1 cellular context compared by ENCODE assay signal in the genomic region with DNA sequence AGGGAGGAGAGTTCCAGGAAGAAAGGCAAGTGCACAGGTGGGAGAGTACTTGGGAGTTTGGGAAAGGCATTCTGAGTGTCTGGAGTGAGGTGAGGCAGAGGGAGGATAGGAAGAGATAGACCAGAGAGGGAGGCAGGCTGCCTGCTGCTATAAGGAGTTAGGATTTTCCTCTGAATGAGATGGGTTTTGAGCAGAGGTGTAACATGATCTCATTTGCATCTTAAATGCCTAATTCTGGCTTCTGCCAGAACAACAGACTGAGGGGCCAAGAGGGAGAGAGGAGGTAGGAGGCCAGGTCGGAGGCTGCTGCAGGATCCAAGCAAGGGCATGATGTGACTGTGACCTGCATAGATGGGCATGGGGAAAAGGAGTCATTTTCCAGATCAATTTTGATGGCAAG.
TF ChIP-seq lines count a peak whose summit lies in the region.

No MANE protein-coding gene starts in this region.

TF ChIP-seq in GM23338, 12 proteins besides CTCF, POLR2A, EP300 and RAD21 (continued from another document):
- no peak for TF ChIP-seq ETS1 (IDR thresholded peaks at IDR 0.05)
- no peak for TF ChIP-seq ZNF114 (CRISPR knock-in tag; IDR thresholded peaks at IDR 0.05)
- TF ChIP-seq, protein P1, sequence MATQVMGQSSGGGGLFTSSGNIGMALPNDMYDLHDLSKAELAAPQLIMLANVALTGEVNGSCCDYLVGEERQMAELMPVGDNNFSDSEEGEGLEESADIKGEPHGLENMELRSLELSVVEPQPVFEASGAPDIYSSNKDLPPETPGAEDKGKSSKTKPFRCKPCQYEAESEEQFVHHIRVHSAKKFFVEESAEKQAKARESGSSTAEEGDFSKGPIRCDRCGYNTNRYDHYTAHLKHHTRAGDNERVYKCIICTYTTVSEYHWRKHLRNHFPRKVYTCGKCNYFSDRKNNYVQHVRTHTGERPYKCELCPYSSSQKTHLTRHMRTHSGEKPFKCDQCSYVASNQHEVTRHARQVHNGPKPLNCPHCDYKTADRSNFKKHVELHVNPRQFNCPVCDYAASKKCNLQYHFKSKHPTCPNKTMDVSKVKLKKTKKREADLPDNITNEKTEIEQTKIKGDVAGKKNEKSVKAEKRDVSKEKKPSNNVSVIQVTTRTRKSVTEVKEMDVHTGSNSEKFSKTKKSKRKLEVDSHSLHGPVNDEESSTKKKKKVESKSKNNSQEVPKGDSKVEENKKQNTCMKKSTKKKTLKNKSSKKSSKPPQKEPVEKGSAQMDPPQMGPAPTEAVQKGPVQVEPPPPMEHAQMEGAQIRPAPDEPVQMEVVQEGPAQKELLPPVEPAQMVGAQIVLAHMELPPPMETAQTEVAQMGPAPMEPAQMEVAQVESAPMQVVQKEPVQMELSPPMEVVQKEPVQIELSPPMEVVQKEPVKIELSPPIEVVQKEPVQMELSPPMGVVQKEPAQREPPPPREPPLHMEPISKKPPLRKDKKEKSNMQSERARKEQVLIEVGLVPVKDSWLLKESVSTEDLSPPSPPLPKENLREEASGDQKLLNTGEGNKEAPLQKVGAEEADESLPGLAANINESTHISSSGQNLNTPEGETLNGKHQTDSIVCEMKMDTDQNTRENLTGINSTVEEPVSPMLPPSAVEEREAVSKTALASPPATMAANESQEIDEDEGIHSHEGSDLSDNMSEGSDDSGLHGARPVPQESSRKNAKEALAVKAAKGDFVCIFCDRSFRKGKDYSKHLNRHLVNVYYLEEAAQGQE (IDR thresholded peaks at IDR 0.05; ENCODE audit: unreplicated experiment), result no peak
TF ChIP-seq in GM23338: peak in this region for 0.
